In genomic region chr15:39860200-39860599, GRCh38 we compare ENCODE assay signal across 1 cellular context.
TF ChIP-seq lines count a peak whose summit lies in the region.

No MANE protein-coding gene starts in this region.

TF ChIP-seq in IMR-90, 13 proteins besides CTCF, POLR2A, EP300 and RAD21 (continued from another document):
- TF ChIP-seq ELK1 (IDR thresholded peaks at IDR 0.05; ENCODE audit: borderline replicate concordance, low read depth, low read length) (no peak), RCOR1 (IDR thresholded peaks at IDR 0.05; ENCODE audit: insufficient replicate concordance, low read length) (no peak), CEBPB (IDR thresholded peaks at IDR 0.05; ENCODE audit: low read depth, low read length) (peak; percentile 67)
TF ChIP-seq in IMR-90: peak in this region for 1.
